22 cellular contexts compared by ENCODE assay signal in the genomic region with DNA sequence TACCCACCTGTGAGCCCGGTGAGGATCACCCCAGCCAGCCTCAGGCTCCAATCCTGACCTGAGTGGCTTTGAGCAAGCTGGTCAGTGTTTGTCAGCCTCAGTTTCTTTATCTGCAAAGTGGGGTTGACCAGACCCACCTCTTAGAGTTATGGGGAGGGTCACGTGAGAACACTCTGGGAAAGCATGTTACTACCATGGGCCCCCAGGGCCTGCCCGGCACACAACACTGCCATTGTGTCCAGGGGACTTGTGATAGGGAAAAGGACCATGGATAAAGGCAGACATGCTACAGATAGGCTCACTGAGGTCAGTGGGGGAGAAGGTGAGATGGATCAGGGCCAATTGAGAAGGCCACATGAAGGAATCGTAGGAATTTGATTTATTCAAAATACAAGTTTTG. TPM values are rescaled to one million over a fixed set of nuclear protein-coding genes. Genes with fewer than 3 reads are reported as not detected.
A peak's percentile ranks its signal among the peaks of the same experiment; 100 is the strongest.
DNase-seq lines count a peak whose midpoint lies in the region; ATAC-seq and TF ChIP-seq lines count a peak whose summit lies in the region.
"Had no signal": no experiment of that assay in that cellular context is flagged by ENCODE, and none has a peak within 500 bp of the region (broad histone marks: within the 10 kb centered on the region; RNA-seq: fewer than 3 reads in every experiment).

No MANE protein-coding gene starts in this region.

- H3K4me3 ChIP-seq in lower lobe of right lung: no peak overlapping the region
- H3K4me3 ChIP-seq in upper lobe of left lung: no peak overlapping the region
- no peak overlapping the region for H3K4me3 ChIP-seq in left lung
- H3K4me3 ChIP-seq: SJCRH30 had no signal

- intact Hi-C loops in lower lobe of right lung (cut with DNase I) (no loop called here), left lung (cut with DNase I) (no loop called here)

- H3K27me3 Mint-ChIP-seq in activated naive CD8-positive, alpha-beta T cell treated with anti-CD3 and anti-CD28 coated beads, Interleukin-2, amount 10 ng/mL, durations not matched to agents 7 days and 5 days: no peaks in the 10 kb centered on the region
- H3K27me3 Mint-ChIP-seq in activated naive CD8-positive, alpha-beta T cell treated with anti-CD3 and anti-CD28 coated beads, Interleukin-2, amount 50 U/mL, for 24 hours: no peaks in the 10 kb centered on the region
- H3K27me3 Mint-ChIP-seq in T-cell: no peaks in the 10 kb centered on the region
- H3K27me3 Mint-ChIP-seq: stimulated activated naive CD8-positive, alpha-beta T cell treated with anti-CD3 and anti-CD28 coated beads, Interleukin-15, Interleukin-2, amounts not matched to agents 100 ng/mL and 50 ng/mL, for 24 hours had no signal

- TF ChIP-seq CTCF in lower lobe of right lung (IDR thresholded peaks at IDR 0.05) (no peak), upper lobe of left lung (IDR thresholded peaks at IDR 0.05) (no peak), left lung (IDR thresholded peaks at IDR 0.05) (no peak)

- H3K27ac ChIP-seq in lower lobe of right lung (peak overlapping the region; percentile 76), upper lobe of left lung (peak overlapping the region in 3 of 4 donors; percentile 73 to 88 (median 83)), left lung (no peak overlapping the region)

- H3K36me3 Mint-ChIP-seq in activated naive CD8-positive, alpha-beta T cell treated with anti-CD3 and anti-CD28 coated beads, Interleukin-2, amount 10 ng/mL, durations not matched to agents 7 days and 5 days: peaks cover 9% of the 10 kb centered on the region
- H3K36me3 Mint-ChIP-seq in activated naive CD8-positive, alpha-beta T cell treated with anti-CD3 and anti-CD28 coated beads, Interleukin-2, amount 50 U/mL, for 24 hours (ENCODE audit: low read depth): peaks cover 2% of the 10 kb centered on the region
- H3K36me3 Mint-ChIP-seq in T-cell: no peaks in the 10 kb centered on the region

- peaks cover 80% of the 10 kb centered on the region for H3K4me1 ChIP-seq in lower lobe of right lung
- peaks cover 64 to 76% (median 69%) of the 10 kb centered on the region in 4 donors for H3K4me1 ChIP-seq in upper lobe of left lung
- peaks cover 55 to 68% of the 10 kb centered on the region in 2 donors for H3K4me1 ChIP-seq in left lung

- CTCF ChIA-PET in T-cell (lab: Charles Lee): no interaction called here

- no peak for ATAC-seq in activated naive CD8-positive, alpha-beta T cell treated with anti-CD3 and anti-CD28 coated beads, Interleukin-2, amount 10 ng/mL, durations not matched to agents 7 days and 5 days (ENCODE audit: low read depth)
- ATAC-seq in activated naive CD8-positive, alpha-beta T cell treated with anti-CD3 and anti-CD28 coated beads, Interleukin-2, amount 50 U/mL, for 24 hours: no peak
- ATAC-seq in T-cell (replicated peaks in 1 of 4) (no peak), lower lobe of right lung (no peak), upper lobe of left lung (ENCODE audit: low FRiP score in 2 of 2) (no peak), left lung (no peak)
- ATAC-seq: PC-3 had no signal

- TF ChIP-seq EP300 in upper lobe of left lung (IDR thresholded peaks at IDR 0.05): no peak

- TF ChIP-seq POLR2A in upper lobe of left lung (IDR thresholded peaks at IDR 0.05): no peak

- H3K9me3 ChIP-seq in lower lobe of right lung (no peaks in the 10 kb centered on the region), upper lobe of left lung (no peaks in the 10 kb centered on the region), left lung (no peaks in the 10 kb centered on the region)
- H3K9me3 ChIP-seq: SJCRH30 had no signal

- no peaks in the 10 kb centered on the region for H3K9me3 Mint-ChIP-seq in activated naive CD8-positive, alpha-beta T cell treated with anti-CD3 and anti-CD28 coated beads, Interleukin-2, amount 10 ng/mL, durations not matched to agents 7 days and 5 days
- H3K9me3 Mint-ChIP-seq in activated naive CD8-positive, alpha-beta T cell treated with anti-CD3 and anti-CD28 coated beads, Interleukin-2, amount 50 U/mL, for 24 hours: no peaks in the 10 kb centered on the region
- H3K9me3 Mint-ChIP-seq in T-cell: no peaks in the 10 kb centered on the region
- H3K9me3 Mint-ChIP-seq: activated T-helper 1 cell treated with anti-CD3 and anti-CD28 coated beads, Interleukin-12 subunit alpha, Interleukin-12 subunit beta, Interleukin-2, Interleukin-4 antibody, amounts not matched to agents 30 ng/mL and 10 ng/mL and 1 ng/mL, durations not matched to agents 14 hours and 24 hours and 36 hours; CD14-positive monocyte; endodermal cell; H9; stimulated activated naive CD8-positive, alpha-beta T cell treated with anti-CD3 and anti-CD28 coated beads, Interleukin-15, Interleukin-2, amounts not matched to agents 100 ng/mL and 50 ng/mL, for 24 hours had no signal

- no peaks in the 10 kb centered on the region for H3K36me3 ChIP-seq in lower lobe of right lung
- no peaks in the 10 kb centered on the region for H3K36me3 ChIP-seq in upper lobe of left lung
- H3K36me3 ChIP-seq in left lung: peaks cover 0 to 16% of the 10 kb centered on the region in 2 donors
- H3K36me3 ChIP-seq: SJCRH30 had no signal

- 94 to 98% methylated on average over 3 to 4 of the region's 4 CpGs for WGBS in upper lobe of left lung, 2 donors

- POLR2A ChIA-PET in activated naive CD8-positive, alpha-beta T cell treated with anti-CD3 and anti-CD28 coated beads, Interleukin-2, amount 10 ng/mL, durations not matched to agents 7 days and 5 days (lab: Charles Lee): no interaction called here
- POLR2A ChIA-PET in T-cell (lab: Charles Lee): no interaction called here

- H3K4me3 Mint-ChIP-seq in activated naive CD8-positive, alpha-beta T cell treated with anti-CD3 and anti-CD28 coated beads, Interleukin-2, amount 10 ng/mL, durations not matched to agents 7 days and 5 days: no peak overlapping the region
- H3K4me3 Mint-ChIP-seq in activated naive CD8-positive, alpha-beta T cell treated with anti-CD3 and anti-CD28 coated beads, Interleukin-2, amount 50 U/mL, for 24 hours: no peak overlapping the region
- no peak overlapping the region for H3K4me3 Mint-ChIP-seq in T-cell
- H3K4me3 Mint-ChIP-seq: activated T-helper 1 cell treated with anti-CD3 and anti-CD28 coated beads, Interleukin-12 subunit alpha, Interleukin-12 subunit beta, Interleukin-2, Interleukin-4 antibody, amounts not matched to agents 30 ng/mL and 10 ng/mL and 1 ng/mL, durations not matched to agents 14 hours and 24 hours and 36 hours; CD14-positive monocyte; endodermal cell; H9; stimulated activated naive CD8-positive, alpha-beta T cell treated with anti-CD3 and anti-CD28 coated beads, Interleukin-15, Interleukin-2, amounts not matched to agents 100 ng/mL and 50 ng/mL, for 24 hours had no signal

- H3K27me3 ChIP-seq in lower lobe of right lung (ENCODE audit: low read depth) (no peaks in the 10 kb centered on the region), upper lobe of left lung (no peaks in the 10 kb centered on the region), left lung (no peaks in the 10 kb centered on the region)
- H3K27me3 ChIP-seq: SJCRH30 had no signal

- H3K4me1 Mint-ChIP-seq in activated naive CD8-positive, alpha-beta T cell treated with anti-CD3 and anti-CD28 coated beads, Interleukin-2, amount 10 ng/mL, durations not matched to agents 7 days and 5 days: peaks cover 58% of the 10 kb centered on the region
- peaks cover 67% of the 10 kb centered on the region for H3K4me1 Mint-ChIP-seq in activated naive CD8-positive, alpha-beta T cell treated with anti-CD3 and anti-CD28 coated beads, Interleukin-2, amount 50 U/mL, for 24 hours
- peaks cover 82 to 88% (median 84%) of the 10 kb centered on the region in 3 donors for H3K4me1 Mint-ChIP-seq in T-cell

- DNase-seq in activated naive CD8-positive, alpha-beta T cell treated with anti-CD3 and anti-CD28 coated beads, Interleukin-2, amount 10 ng/mL, durations not matched to agents 7 days and 5 days: no peak
- DNase-seq in activated naive CD8-positive, alpha-beta T cell treated with anti-CD3 and anti-CD28 coated beads, Interleukin-2, amount 50 U/mL, for 24 hours: no peak
- DNase-seq in T-cell (no peak), lower lobe of right lung (no peak), upper lobe of left lung (no peak), left lung (no peak), HuH-7.5 (ENCODE audit: low spot score) (no peak)
- no peak for DNase-seq in activated CD4-positive, CD25-positive, alpha-beta regulatory T cell (lab: John Stamatoyannopoulos, UW)
- DNase-seq: aorta, DMS79, endodermal cell, H9, mammary epithelial cell, NCI-H1436, NCI-H2171, NCI-H82, PC-3, T-helper 2 cell had no signal

- peak overlapping the region; percentile 67 for H3K27ac Mint-ChIP-seq in activated naive CD8-positive, alpha-beta T cell treated with anti-CD3 and anti-CD28 coated beads, Interleukin-2, amount 10 ng/mL, durations not matched to agents 7 days and 5 days
- H3K27ac Mint-ChIP-seq in activated naive CD8-positive, alpha-beta T cell treated with anti-CD3 and anti-CD28 coated beads, Interleukin-2, amount 50 U/mL, for 24 hours: no peak overlapping the region
- peak overlapping the region; percentile 84 to 99 for H3K27ac Mint-ChIP-seq in T-cell
- H3K27ac Mint-ChIP-seq: activated T-helper 1 cell treated with anti-CD3 and anti-CD28 coated beads, Interleukin-12 subunit alpha, Interleukin-12 subunit beta, Interleukin-2, Interleukin-4 antibody, amounts not matched to agents 30 ng/mL and 10 ng/mL and 1 ng/mL, durations not matched to agents 14 hours and 24 hours and 36 hours; stimulated activated naive CD8-positive, alpha-beta T cell treated with anti-CD3 and anti-CD28 coated beads, Interleukin-15, Interleukin-2, amounts not matched to agents 100 ng/mL and 50 ng/mL, for 24 hours had no signal

RNA-seq across cellular contexts. Expression of a gene that starts 32.1 kb away (rescaled TPM):
- 1 to 10 TPM in 1 of 2 experiments, under 1 TPM in 1; 0.94 to 1.2 TPM for total RNA-seq in activated naive CD8-positive, alpha-beta T cell treated with anti-CD3 and anti-CD28 coated beads, Interleukin-2, amount 10 ng/mL, durations not matched to agents 7 days and 5 days
- total RNA-seq in T-cell (1 to 10 TPM; 1.3 to 2.3 (median 1.6) TPM), lower lobe of right lung (200 TPM), upper lobe of left lung (100 to 1,000 TPM; 191 to 645 (median 348) TPM), left lung (100 to 1,000 TPM in 1 of 2 donors, 10 to 100 TPM in 1; 63.2 to 374 TPM)
- total RNA-seq: SJCRH30 had no signal

Comparison
In these comparisons a context has a peak if more than half of its experiments do, and no peak if none do; other contexts are left out.
1. H3K27ac ChIP-seq: peak in lower lobe of right lung (single experiment) and upper lobe of left lung (3 of 4); none in left lung (0 of 2).
2. RNA of a gene that starts 32.1 kb away (total RNA-seq): 191 to 645 TPM in upper lobe of left lung, 63.2 to 374 TPM in left lung and 200 TPM in lower lobe of right lung (single experiment); 1.3 to 2.3 TPM in T-cell and 0.94 to 1.2 TPM in activated naive CD8-positive, alpha-beta T cell treated with anti-CD3 and anti-CD28 coated beads, Interleukin-2, amount 10 ng/mL, durations not matched to agents 7 days and 5 days; every median in the first group is over 10 times any median in the second.